30 cellular contexts compared by ENCODE assay signal in the genomic region with DNA sequence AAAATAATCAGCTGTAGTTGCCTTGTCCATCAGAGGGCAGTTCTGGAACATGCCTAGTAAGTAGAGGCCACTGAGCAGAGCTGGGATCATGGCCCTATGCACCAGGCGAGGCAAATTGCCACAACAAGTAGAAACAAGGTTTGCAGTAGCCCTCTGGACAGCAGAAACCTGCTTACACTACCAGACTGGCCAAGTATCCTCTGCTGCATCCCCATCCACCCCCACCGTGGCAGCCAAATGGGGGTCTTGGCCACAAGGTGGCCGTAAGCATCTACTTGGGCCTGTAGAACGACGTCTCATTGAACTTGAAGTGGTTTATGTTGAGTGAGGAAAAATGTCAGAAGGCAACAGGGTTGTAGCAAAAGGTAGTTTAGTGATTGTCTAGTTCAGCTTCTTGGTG.
"Had no signal": no experiment of that assay in that cellular context is flagged by ENCODE, and none has a peak within 500 bp of the region (broad histone marks: within the 10 kb centered on the region; RNA-seq: fewer than 3 reads in every experiment).

No MANE protein-coding gene starts in this region.

- H3K36me3 ChIP-seq: neural progenitor cell, uterus had no signal

- ATAC-seq: activated naive CD4-positive, alpha-beta T cell treated with anti-CD3 and anti-CD28 coated beads, Interleukin-2, amount 50 U/mL, for 72 hours; activated T-cell treated with anti-CD3 and anti-CD28 coated beads, Interleukin-2, amount 50 U/mL, for 72 hours; gastroesophageal sphincter; lower lobe of right lung; natural killer cell; sciatic nerve; stimulated activated naive CD8-positive, alpha-beta T cell treated with anti-CD3 and anti-CD28 coated beads, Interleukin-15, Interleukin-2, amounts not matched to agents 100 U/mL and 50 U/mL, for 24 hours had no signal

- H2AFZ ChIP-seq: hepatocyte, neural progenitor cell had no signal

- DNase-seq: activated CD4-positive, alpha-beta memory T cell treated with anti-CD3 and anti-CD28 coated beads for 36 hours; activated CD4-positive, alpha-beta T cell treated with anti-CD3 and anti-CD28 coated beads, Interleukin-2, amount 10 ng/mL, durations not matched to agents 24 days and 14 days; activated CD4-positive, CD25-positive, alpha-beta regulatory T cell treated with anti-CD3 and anti-CD28 coated beads, Interleukin-2, amount 50 U/mL, for 72 hours; activated naive CD4-positive, alpha-beta T cell; activated T-cell treated with anti-CD3 and anti-CD28 coated beads for 4 hours; activated T-cell treated with anti-CD3 and anti-CD28 coated beads, Interleukin-2, amount 50 U/mL, for 72 hours; dorsolateral prefrontal cortex; effector memory CD4-positive, alpha-beta T cell; erythroblast; lower lobe of right lung; mesendoderm; natural killer cell; posterior cingulate gyrus; stimulated activated CD4-positive, alpha-beta T cell treated with anti-CD3 and anti-CD28 coated beads, Interleukin-12 subunit alpha, Interleukin-12 subunit beta, amount 100 ng/mL, for 4 hours; stimulated activated CD4-positive, alpha-beta T cell treated with anti-CD3 and anti-CD28 coated beads, Interleukin-4, amount 100 ng/mL, for 1 hour; stimulated activated naive CD8-positive, alpha-beta T cell treated with anti-CD3 and anti-CD28 coated beads, Interleukin-15, Interleukin-2, amounts not matched to agents 100 U/mL and 50 U/mL, for 24 hours; SW 1271; T1000; testis; transverse colon; uterus had no signal

- H3K4me3 ChIP-seq: cardiac muscle cell, coronary artery, dorsolateral prefrontal cortex, gastroesophageal sphincter, hepatocyte, lower lobe of right lung, neural progenitor cell, skin epidermis, testis, transverse colon, uterus had no signal

- H3K79me2 ChIP-seq: hepatocyte had no signal

- H3K27me3 ChIP-seq: cardiac muscle cell, dorsolateral prefrontal cortex, gastroesophageal sphincter, hepatocyte, neural progenitor cell, testis, transverse colon, uterus had no signal

- FAIRE-seq: keratinocyte had no signal

- H3K4me2 ChIP-seq: hepatocyte, neural progenitor cell had no signal

- H3K27ac ChIP-seq: cardiac muscle cell, coronary artery, gastroesophageal sphincter, hepatocyte, lower lobe of right lung, neural progenitor cell, skin epidermis, testis, transverse colon, uterus had no signal

- H3K9me3 ChIP-seq: gastroesophageal sphincter, lower lobe of right lung, testis, transverse colon, uterus had no signal

- H3K4me1 ChIP-seq: lower lobe of right lung, testis had no signal

- H3K9ac ChIP-seq: neural progenitor cell had no signal
